In genomic region chr17:36728030-36728991, GRCh38 we compare ENCODE assay signal across 11 cellular contexts.
DNase-seq lines count a peak whose midpoint lies in the region; ATAC-seq and TF ChIP-seq lines count a peak whose summit lies in the region.
"Had no signal": no experiment of that assay in that cellular context is flagged by ENCODE, and none has a peak within 500 bp of the region (broad histone marks: within the 10 kb centered on the region; RNA-seq: fewer than 3 reads in every experiment).

No MANE protein-coding gene starts in this region.

- DNase-seq in OCI-M2 (lab: John Stamatoyannopoulos, UW; ENCODE audit: unreplicated experiment) (peak; percentile 85), retina (peak; percentile 42), NCI-H2081 (lab: John Stamatoyannopoulos, UW) (no peak), left ventricle myocardium inferior (no peak)
- peak in 1 of 2 donors; percentile 16 for DNase-seq in activated naive CD4-positive, alpha-beta T cell treated with anti-CD3 and anti-CD28 coated beads, Interleukin-2, amount 50 U/mL, for 72 hours (ENCODE audit: low spot score in 2 of 2)
- DNase-seq: anterior cingulate cortex, DMS79 treated with DMSO at 0.1 percent for 48 hours, GM23248 had no signal

- no peak overlapping the region for H3K27ac ChIP-seq in gastroesophageal sphincter
- H3K27ac ChIP-seq in left ventricle myocardium inferior (replicated peaks): no peak overlapping the region
- H3K27ac ChIP-seq: GM23248 had no signal

- H3K27me3 ChIP-seq in gastroesophageal sphincter (peaks cover 68% of the 10 kb centered on the region), left ventricle myocardium inferior (ENCODE audit: low read depth) (peaks cover 77% of the 10 kb centered on the region)

- intact Hi-C loops in left ventricle myocardium inferior (cut with micrococcal nuclease): no loop called here

- H3K36me3 ChIP-seq in ES-I3 (ENCODE audit: insufficient read depth, low read length): no peaks in the 10 kb centered on the region
- no peaks in the 10 kb centered on the region for H3K36me3 ChIP-seq in gastroesophageal sphincter
- no peaks in the 10 kb centered on the region for H3K36me3 ChIP-seq in left ventricle myocardium inferior

- H3K4me3 ChIP-seq in gastroesophageal sphincter (no peak overlapping the region), left ventricle myocardium inferior (no peak overlapping the region)
- H3K4me3 ChIP-seq: GM23248 had no signal

- no peaks in the 10 kb centered on the region for H3K9me3 Mint-ChIP-seq in activated naive CD4-positive, alpha-beta T cell treated with anti-CD3 and anti-CD28 coated beads, Interleukin-2, amount 50 U/mL, for 72 hours

- H3K4me1 ChIP-seq in ES-I3 (ENCODE audit: insufficient read depth, low read length): peaks cover 13% of the 10 kb centered on the region
- no peaks in the 10 kb centered on the region for H3K4me1 ChIP-seq in gastroesophageal sphincter
- peaks cover 5% of the 10 kb centered on the region for H3K4me1 ChIP-seq in left ventricle myocardium inferior

- TF ChIP-seq CTCF in gastroesophageal sphincter (IDR thresholded peaks at IDR 0.05) (no peak), left ventricle myocardium inferior (IDR thresholded peaks at IDR 0.05; ENCODE audit: borderline replicate concordance) (no peak)

- H3K36me3 Mint-ChIP-seq in activated naive CD4-positive, alpha-beta T cell treated with anti-CD3 and anti-CD28 coated beads, Interleukin-2, amount 50 U/mL, for 72 hours: no peaks in the 10 kb centered on the region

- peak overlapping the region in 1 of 2 donors; percentile 39 for H3K27ac Mint-ChIP-seq in activated naive CD4-positive, alpha-beta T cell treated with anti-CD3 and anti-CD28 coated beads, Interleukin-2, amount 50 U/mL, for 72 hours

- 11 to 12% methylated on average over 15 to 26 of the region's 30 CpGs for WGBS in gastroesophageal sphincter (ENCODE audit: low coverage in 1 of 2), 2 donors

- H3K9me3 ChIP-seq in ES-I3 (ENCODE audit: control insufficient read depth, insufficient read depth, low read length) (no peaks in the 10 kb centered on the region), gastroesophageal sphincter (no peaks in the 10 kb centered on the region), left ventricle myocardium inferior (replicated peaks) (no peaks in the 10 kb centered on the region)

- TF ChIP-seq POLR2A in gastroesophageal sphincter (IDR thresholded peaks at IDR 0.05): no peak

- TF ChIP-seq EP300 in gastroesophageal sphincter (IDR thresholded peaks at IDR 0.05): no peak

- ATAC-seq in activated naive CD4-positive, alpha-beta T cell treated with anti-CD3 and anti-CD28 coated beads, Interleukin-2, amount 50 U/mL, for 72 hours: peak; percentile 57 to 72
- ATAC-seq in gastroesophageal sphincter (no peak), HG03280 (IDR thresholded peaks at IDR 0.05; ENCODE audit: unreplicated experiment) (no peak)

- H3K9ac ChIP-seq in ES-I3 (ENCODE audit: low read depth, low read length): peak overlapping the region; percentile 30; the same call in 1 of the 2 replicates
- H3K9ac ChIP-seq: GM23248 had no signal

Comparison
In these comparisons a context has a peak if more than half of its experiments do, and no peak if none do; other contexts are left out.
1. DNase-seq: peak in OCI-M2 (single experiment) and retina (single experiment); none in NCI-H2081 (0 of 2) and left ventricle myocardium inferior (single experiment).
2. ATAC-seq: peak in activated naive CD4-positive, alpha-beta T cell treated with anti-CD3 and anti-CD28 coated beads, Interleukin-2, amount 50 U/mL, for 72 hours (2 of 2); none in gastroesophageal sphincter (single experiment) and HG03280 (single experiment).